ENCODE assay signal across 24 cellular contexts in the genomic region with DNA sequence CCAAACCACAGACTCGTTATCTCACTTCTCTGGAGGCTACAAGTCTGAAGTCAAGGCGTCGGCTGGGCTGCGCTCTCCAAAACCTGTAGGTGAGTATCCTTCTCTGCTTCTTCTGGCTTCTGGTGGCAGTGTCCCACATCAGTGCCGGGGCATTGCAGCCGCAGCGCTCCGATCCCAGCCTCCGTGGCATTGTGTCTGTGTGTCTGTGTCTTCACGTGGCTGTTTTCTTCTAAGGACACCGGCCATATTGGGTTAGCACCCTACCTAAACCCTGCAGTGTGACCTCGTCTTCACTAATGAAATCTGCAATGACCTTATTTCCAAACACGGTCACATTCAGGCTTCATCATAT.
"Had no signal": no experiment of that assay in that cellular context is flagged by ENCODE, and none has a peak within 500 bp of the region (broad histone marks: within the 10 kb centered on the region; RNA-seq: fewer than 3 reads in every experiment).

No MANE protein-coding gene starts in this region.

- H3K27me3 Mint-ChIP-seq: naive B cell; stimulated activated naive CD8-positive, alpha-beta T cell treated with anti-CD3 and anti-CD28 coated beads, Interleukin-15, Interleukin-2, amounts not matched to agents 100 ng/mL and 50 ng/mL, for 24 hours had no signal

- H3K4me3 Mint-ChIP-seq: mesothelial cell of epicardium; naive B cell; natural killer cell; nephron progenitor cell; stimulated activated effector memory CD8-positive, alpha-beta T cell treated with anti-CD3 and anti-CD28 coated beads, Interleukin-12 subunit alpha, Interleukin-12 subunit beta, amount 100 ng/mL, for 72 hours; stimulated activated naive CD8-positive, alpha-beta T cell treated with anti-CD3 and anti-CD28 coated beads, Interleukin-15, Interleukin-2, amounts not matched to agents 100 ng/mL and 50 ng/mL, for 24 hours had no signal

- H3K4me2 ChIP-seq: hepatocyte had no signal

- H3K4me1 Mint-ChIP-seq: mesothelial cell of epicardium; natural killer cell; nephron progenitor cell; stimulated activated effector memory CD8-positive, alpha-beta T cell treated with anti-CD3 and anti-CD28 coated beads, Interleukin-12 subunit alpha, Interleukin-12 subunit beta, amount 100 ng/mL, for 72 hours had no signal

- H3K27ac Mint-ChIP-seq: mesothelial cell of epicardium; naive B cell; natural killer cell; nephron progenitor cell; stimulated activated effector memory CD8-positive, alpha-beta T cell treated with anti-CD3 and anti-CD28 coated beads, Interleukin-12 subunit alpha, Interleukin-12 subunit beta, amount 100 ng/mL, for 72 hours; stimulated activated naive CD8-positive, alpha-beta T cell treated with anti-CD3 and anti-CD28 coated beads, Interleukin-15, Interleukin-2, amounts not matched to agents 100 ng/mL and 50 ng/mL, for 24 hours had no signal

- H3K4me1 ChIP-seq: left ventricle myocardium inferior, pancreas, prostate gland, suprapubic skin, tibial artery, upper lobe of right lung had no signal

- H3K36me3 ChIP-seq: left ventricle myocardium inferior, pancreas, prostate gland, suprapubic skin, thoracic aorta, tibial artery, upper lobe of right lung had no signal

- H3K27me3 ChIP-seq: hepatocyte, pancreas, suprapubic skin, tibial artery, upper lobe of right lung had no signal

- H3K9me3 ChIP-seq: pancreas, prostate gland, suprapubic skin, thoracic aorta, upper lobe of right lung had no signal

- H3K27ac ChIP-seq: hepatocyte, left ventricle myocardium inferior, pancreas, prostate gland, skin epidermis, suprapubic skin, thoracic aorta, tibial artery, upper lobe of right lung had no signal

- H3K36me3 Mint-ChIP-seq: mesothelial cell of epicardium; stimulated activated effector memory CD8-positive, alpha-beta T cell treated with anti-CD3 and anti-CD28 coated beads, Interleukin-12 subunit alpha, Interleukin-12 subunit beta, amount 100 ng/mL, for 72 hours had no signal

- H3K4me3 ChIP-seq: hepatocyte, left ventricle myocardium inferior, lung, pancreas, prostate gland, skin epidermis, suprapubic skin, thoracic aorta, tibial artery, upper lobe of right lung had no signal

- ATAC-seq: natural killer cell; pancreas; right cardiac atrium; sciatic nerve; stimulated activated effector memory CD8-positive, alpha-beta T cell treated with anti-CD3 and anti-CD28 coated beads, Interleukin-12 subunit alpha, Interleukin-12 subunit beta, amount 100 ng/mL, for 72 hours; upper lobe of right lung had no signal

- DNase-seq: islet precursor cell; left ventricle myocardium inferior; mesendoderm; naive B cell; natural killer cell; nephron progenitor cell; retina; stimulated activated CD4-positive, alpha-beta T cell treated with anti-CD3 and anti-CD28 coated beads, Interleukin-4, amount 100 ng/mL, for 24 hours; stimulated activated naive CD4-positive, alpha-beta T cell; tibial artery; trophoblast cell; upper lobe of right lung had no signal

- H2AFZ ChIP-seq: hepatocyte had no signal

- H3K9me3 Mint-ChIP-seq: mesothelial cell of epicardium; stimulated activated naive CD8-positive, alpha-beta T cell treated with anti-CD3 and anti-CD28 coated beads, Interleukin-15, Interleukin-2, amounts not matched to agents 100 ng/mL and 50 ng/mL, for 24 hours had no signal

- H3K79me2 ChIP-seq: hepatocyte had no signal
